Comparison of ENCODE assay signal across 8 cellular contexts in genomic region chr19:42268142-42268703, GRCh38. TPM values are rescaled to one million over a fixed set of nuclear protein-coding genes. Genes with fewer than 3 reads are reported as not detected.
DNase-seq lines count a peak whose midpoint lies in the region; ATAC-seq and TF ChIP-seq lines count a peak whose summit lies in the region.

No MANE protein-coding gene starts in this region.

- WGBS in heart right ventricle, 2 donors: 0% methylated on average over 44 to 46 of the region's 46 CpGs

- no peaks in the 10 kb centered on the region for H3K27me3 Mint-ChIP-seq in type B pancreatic cell

- H3K9me3 ChIP-seq in adipocyte (ENCODE audit: control insufficient read depth, low read length) (no peaks in the 10 kb centered on the region), heart right ventricle (no peaks in the 10 kb centered on the region)

- H3K4me3 Mint-ChIP-seq in type B pancreatic cell: no peak overlapping the region

- no peaks in the 10 kb centered on the region for H3K36me3 Mint-ChIP-seq in type B pancreatic cell

- H3K4me1 Mint-ChIP-seq in type B pancreatic cell (ENCODE audit: unreplicated experiment): peaks cover 30% of the 10 kb centered on the region

- H3K27ac ChIP-seq in heart right ventricle: peak overlapping the region; percentile 90 to 99 (median 97)

- DNase-seq in NCI-H128 (lab: John Stamatoyannopoulos, UW; ENCODE audit: unreplicated experiment): peak; percentile 98
- DNase-seq in SKM-1 treated with dmso at 0.1 percent for 144 hours (lab: John Stamatoyannopoulos, UW; ENCODE audit: unreplicated experiment): peak; percentile 90
- DNase-seq in adipocyte (ENCODE audit: low read depth): peak; percentile 100
- DNase-seq in heart right ventricle: peak; percentile 96 to 100
- DNase-seq in pons (ENCODE audit: low spot score): peak; percentile 100
- peak; percentile 98 for DNase-seq in type B pancreatic cell (ENCODE audit: extremely low spot score, unreplicated experiment)

- intact Hi-C loops in heart right ventricle (cut with DNase I): loop anchor here in 4 of 10 donors (1.0 to 2.0 kb wide), 2 partner anchors 13 kb away; partner anchors contain the start of gene ERF (in 4 of the 4)

- no peaks in the 10 kb centered on the region for H3K27me3 ChIP-seq in adipocyte (replicated peaks; ENCODE audit: control insufficient read depth, insufficient read depth, low read length)
- no peaks in the 10 kb centered on the region for H3K27me3 ChIP-seq in heart right ventricle

- no peak overlapping the region for H3K27ac Mint-ChIP-seq in type B pancreatic cell

- peak overlapping the region; percentile 97 for H3K9ac ChIP-seq in adipocyte (ENCODE audit: low read length)

- H3K4me3 ChIP-seq in GM12875 (ENCODE audit: low read depth, low read length) (peak overlapping the region; percentile 99), adipocyte (ENCODE audit: low read length) (peak overlapping the region; percentile 96), heart right ventricle (peak overlapping the region; percentile 13 to 83 (median 66))

- peak; percentile 62 for ATAC-seq in HG02759 (IDR thresholded peaks at IDR 0.05; ENCODE audit: unreplicated experiment)
- peak; percentile 83 to 93 (median 87) for ATAC-seq in heart right ventricle

- TF ChIP-seq CTCF in GM12875 (IDR thresholded peaks at IDR 0.05; ENCODE audit: borderline replicate concordance, insufficient read depth, low read depth, low read length) (no peak), heart right ventricle (IDR thresholded peaks at IDR 0.05) (peak in 1 of 9 donors; percentile 10), type B pancreatic cell (conservative IDR thresholded peaks at IDR 0.05) (no peak)

- H3K36me3 ChIP-seq in adipocyte (ENCODE audit: control insufficient read depth, insufficient read depth, low read length, severe bottlenecking) (peaks cover 9% of the 10 kb centered on the region), heart right ventricle (peaks cover 0 to 19% (median 12%) of the 10 kb centered on the region in 9 donors)

- H3K4me1 ChIP-seq in adipocyte (ENCODE audit: control insufficient read depth, insufficient read depth, low read length) (peaks cover 26% of the 10 kb centered on the region), heart right ventricle (peaks cover 18 to 39% (median 29%) of the 10 kb centered on the region in 9 donors)

- no peaks in the 10 kb centered on the region for H3K9me3 Mint-ChIP-seq in type B pancreatic cell

RNA-seq across cellular contexts. Expression of gene CIC, which starts 0.8 kb away (rescaled TPM):
- 10 to 100 TPM; 27.9 to 42.0 (median 32.0) TPM for total RNA-seq in heart right ventricle
- polyA plus RNA-seq in heart right ventricle: 10 to 100 TPM; 17.6 to 39.8 TPM
- total RNA-seq in type B pancreatic cell (ENCODE audit: low replicate concordance): 44.8 and 70.3 TPM in 2 replicates

RNA-seq across cellular contexts. Expression of gene ERF, which starts 13.3 kb away (rescaled TPM):
- total RNA-seq in heart right ventricle (10 to 100 TPM; 29.8 to 40.2 (median 32.9) TPM), type B pancreatic cell (ENCODE audit: low replicate concordance) (54.9 and 78.9 TPM in 2 replicates)
- polyA plus RNA-seq in heart right ventricle: 10 to 100 TPM; 31.8 to 49.0 TPM

RNA-seq across cellular contexts. Expression of gene GSK3A, which starts 25.8 kb away (rescaled TPM):
- total RNA-seq in heart right ventricle (10 to 100 TPM; 31.9 to 46.1 (median 36.4) TPM), type B pancreatic cell (ENCODE audit: low replicate concordance) (43.5 and 49.1 TPM in 2 replicates)
- 10 to 100 TPM; 31.2 to 51.0 TPM for polyA plus RNA-seq in heart right ventricle

RNA-seq across cellular contexts. Expression of gene PRR19, which starts 33.7 kb away (rescaled TPM):
- under 1 TPM in 4 of 10 donors, not detected in 6; 0.16 to 0.21 (median 0.19) TPM for total RNA-seq in heart right ventricle
- under 1 TPM in 1 of 2 donors, not detected in 1; 0.16 TPM for polyA plus RNA-seq in heart right ventricle
- 2.2 and 2.4 TPM in 2 replicates for total RNA-seq in type B pancreatic cell (ENCODE audit: low replicate concordance)

RNA-seq across cellular contexts. Expression of gene PAFAH1B3, which starts 34.2 kb away (rescaled TPM):
- total RNA-seq in heart right ventricle (1 to 10 TPM; 1.2 to 5.9 (median 2.6) TPM), type B pancreatic cell (ENCODE audit: low replicate concordance) (50.3 and 97.4 TPM in 2 replicates)
- polyA plus RNA-seq in heart right ventricle: 10 to 100 TPM in 1 of 2 donors, 1 to 10 TPM in 1; 5.0 to 10.4 TPM

Comparison
In these comparisons a context has a peak if more than half of its experiments do, and no peak if none do; other contexts are left out.
1. Peak in every context shown above with its lines: DNase-seq, ATAC-seq, H3K4me3 ChIP-seq and H3K27ac ChIP-seq.